In genomic region chr12:119301367-119301766, GRCh38 we compare ENCODE assay signal across 20 cellular contexts. TPM values are rescaled to one million over a fixed set of nuclear protein-coding genes. Genes with fewer than 3 reads are reported as not detected.
A peak's percentile ranks its signal among the peaks of the same experiment; 100 is the strongest.
DNase-seq lines count a peak whose midpoint lies in the region; ATAC-seq and TF ChIP-seq lines count a peak whose summit lies in the region.
"Had no signal": no experiment of that assay in that cellular context is flagged by ENCODE, and none has a peak within 500 bp of the region (broad histone marks: within the 10 kb centered on the region; RNA-seq: fewer than 3 reads in every experiment).

No MANE protein-coding gene starts in this region.

- H3K4me2 ChIP-seq in mesendoderm (ENCODE audit: low read length) = no peak overlapping the region

- no peak overlapping the region for H3K23ac ChIP-seq in mesendoderm (ENCODE audit: low read length)

- TF ChIP-seq CTCF in glutamatergic neuron (IDR thresholded peaks at IDR 0.05; ENCODE audit: partially characterized antibody, unreplicated experiment) = no peak
- no peak for TF ChIP-seq CTCF in omental fat pad (IDR thresholded peaks at IDR 0.05)

- peaks cover 14% of the 10 kb centered on the region for H3K9me3 Mint-ChIP-seq in glutamatergic neuron (ENCODE audit: unreplicated experiment)

- H3K18ac ChIP-seq in mesendoderm (ENCODE audit: low read length) = no peak overlapping the region

- H3K9ac ChIP-seq in mesendoderm (ENCODE audit: low read length) = no peak overlapping the region

- H3K56ac ChIP-seq in mesendoderm (ENCODE audit: low read length) = no peak overlapping the region

- WGBS in mesendoderm (ENCODE audit: extremely low coverage, insufficient coverage, low lambda C conversion rate) = no CpG with 5 or more reads among the region's 8 CpGs

- H3K36me3 Mint-ChIP-seq in glutamatergic neuron (ENCODE audit: unreplicated experiment) = no peaks in the 10 kb centered on the region
- H3K36me3 Mint-ChIP-seq: CD14-positive monocyte, IgD-negative memory B cell had no signal

- H3K4me3 Mint-ChIP-seq in glutamatergic neuron (ENCODE audit: unreplicated experiment) = no peak overlapping the region
- H3K4me3 Mint-ChIP-seq: CD14-positive monocyte, IgD-negative memory B cell had no signal

- H2BK5ac ChIP-seq in mesendoderm (ENCODE audit: low read length) = no peak overlapping the region

- no peaks in the 10 kb centered on the region for H3K4me1 ChIP-seq in mesendoderm (ENCODE audit: control insufficient read depth, low read depth, low read length)
- H3K4me1 ChIP-seq: Peyer's patch had no signal

- no peak overlapping the region for H3K4me3 ChIP-seq in MG63
- H3K4me3 ChIP-seq in mesendoderm (ENCODE audit: low read length) = no peak overlapping the region
- H3K4me3 ChIP-seq: Peyer's patch had no signal

- H3K9me3 ChIP-seq in MG63 = no peaks in the 10 kb centered on the region
- H3K9me3 ChIP-seq: Peyer's patch had no signal

- ATAC-seq in left cardiac atrium = no peak
- no peak for ATAC-seq in omental fat pad (ENCODE audit: low FRiP score)
- ATAC-seq: HCT116 had no signal

- peaks cover 8% of the 10 kb centered on the region for H3K27me3 Mint-ChIP-seq in glutamatergic neuron (ENCODE audit: unreplicated experiment)

- no peak overlapping the region for H4K5ac ChIP-seq in mesendoderm (ENCODE audit: low read length)

- intact Hi-C loops in left cardiac atrium (cut with DNase I) = no loop called here
- intact Hi-C loops in cardiac septum (cut with DNase I) = no loop called here

- peak overlapping the region; percentile 94 for H3K27ac Mint-ChIP-seq in glutamatergic neuron (ENCODE audit: unreplicated experiment)
- H3K27ac Mint-ChIP-seq: CD14-positive monocyte, IgD-negative memory B cell had no signal

- H3K36me3 ChIP-seq in MG63 (no peaks in the 10 kb centered on the region), mesendoderm (ENCODE audit: control insufficient read depth, insufficient read depth, low read length) (no peaks in the 10 kb centered on the region)
- H3K36me3 ChIP-seq: Peyer's patch had no signal

- no peak overlapping the region for H2BK15ac ChIP-seq in mesendoderm (replicated peaks; ENCODE audit: low read depth)

- no peak overlapping the region for H2BK120ac ChIP-seq in mesendoderm (ENCODE audit: low read depth, low read length)

- no peaks in the 10 kb centered on the region for H3K27me3 ChIP-seq in MG63
- no peaks in the 10 kb centered on the region for H3K27me3 ChIP-seq in mesendoderm (ENCODE audit: insufficient read depth, low read length, poor library complexity)
- H3K27me3 ChIP-seq: Peyer's patch had no signal

- peaks cover 29% of the 10 kb centered on the region for H3K4me1 Mint-ChIP-seq in glutamatergic neuron (ENCODE audit: low read depth, unreplicated experiment)
- H3K4me1 Mint-ChIP-seq: CD14-positive monocyte, IgD-negative memory B cell had no signal

- H3K4ac ChIP-seq in mesendoderm (ENCODE audit: low read depth, low read length) = no peak overlapping the region

- no peak overlapping the region for H2AK5ac ChIP-seq in mesendoderm (ENCODE audit: low read length)

- no peaks in the 10 kb centered on the region for H3K79me1 ChIP-seq in mesendoderm (ENCODE audit: low read length)

- no peaks in the 10 kb centered on the region for H3K79me2 ChIP-seq in mesendoderm (ENCODE audit: control insufficient read depth, insufficient read depth, low read length)

- H3K27ac ChIP-seq in mesendoderm (ENCODE audit: low read depth, low read length) = no peak overlapping the region
- H3K27ac ChIP-seq: Peyer's patch had no signal

- peak; percentile 26 for DNase-seq in left cardiac atrium
- DNase-seq in cardiac septum (ENCODE audit: low spot score) = no peak
- peak; percentile 3 for DNase-seq in MG63
- DNase-seq in NOMO-1 treated with DMSO at 0.1 percent for 48 hours (lab: John Stamatoyannopoulos, UW; ENCODE audit: unreplicated experiment) = peak; percentile 18
- DNase-seq in glutamatergic neuron = no peak
- DNase-seq in mesendoderm = no peak
- no peak for DNase-seq in omental fat pad (ENCODE audit: low spot score)
- DNase-seq in AML-193 (lab: John Stamatoyannopoulos, UW) = no peak
- DNase-seq: DMS 273 treated with DMSO at 0.1 percent for 48 hours, Karpas-422, NCI-H1417, NCI-H187, NCI-H2227 treated with DMSO at 0.1 percent for 48 hours, Peyer's patch, SHP77 treated with DMSO at 0.1 percent for 48 hours had no signal

- H4K8ac ChIP-seq in mesendoderm (ENCODE audit: low read depth, low read length) = no peak overlapping the region

RNA-seq across cellular contexts. Expression of gene CCDC60, which starts 33.2 kb away (rescaled TPM):
- total RNA-seq in left cardiac atrium (not detected), cardiac septum (not detected), glutamatergic neuron (ENCODE audit: unreplicated experiment) (3.8 TPM), omental fat pad (not detected)
- not detected in 2 replicates for total RNA-seq in MG63 (2014; rRNA removed; shearing (Covaris generic); ENCODE audit: low replicate concordance)
- 0.18 TPM for polyA plus RNA-seq in mesendoderm (2013, experiment 1 of 2)
- polyA plus RNA-seq in mesendoderm (2013, experiment 2 of 2) = 0.18 TPM
- total RNA-seq: MCF 10A; T-helper 1 cell treated with Interleukin-12 subunit alpha and Interleukin-12 subunit beta and Interleukin-4 antibody, amounts not matched to agents 30 ng/mL and 1 ng/mL, for 36 hours had no signal
- polyA plus RNA-seq: CD14-positive monocyte, IgD-negative memory B cell had no signal

Comparison
In these comparisons a context has a peak if more than half of its experiments do, and no peak if none do; other contexts are left out.
1. DNase-seq: peak in left cardiac atrium (single experiment), MG63 (single experiment) and NOMO-1 treated with DMSO at 0.1 percent for 48 hours (single experiment); none in cardiac septum (single experiment), glutamatergic neuron (single experiment), mesendoderm (single experiment), omental fat pad (single experiment) and AML-193 (0 of 2).